19 cellular contexts compared by ENCODE assay signal in the genomic region with DNA sequence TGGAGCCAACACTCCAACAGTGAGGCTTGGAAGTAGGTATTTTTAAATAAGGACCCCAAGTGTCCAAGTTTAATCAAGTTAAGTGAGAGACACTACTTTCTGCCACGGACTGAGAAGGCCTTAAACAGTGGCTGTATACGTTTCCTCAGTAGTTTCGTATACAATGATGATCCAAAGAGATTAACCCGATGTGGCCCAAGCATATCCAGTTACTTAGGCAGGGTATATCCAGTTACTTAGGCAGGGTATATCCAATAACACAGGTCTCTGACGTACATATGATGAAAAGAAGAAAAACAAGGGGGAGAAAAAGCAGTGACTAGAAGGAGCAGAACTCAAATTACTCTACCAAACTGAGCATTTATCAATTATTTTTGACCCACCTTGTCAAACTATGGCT.
A peak's percentile ranks its signal among the peaks of the same experiment; 100 is the strongest.
DNase-seq lines count a peak whose midpoint lies in the region; ATAC-seq and TF ChIP-seq lines count a peak whose summit lies in the region.
"Had no signal": no experiment of that assay in that cellular context is flagged by ENCODE, and none has a peak within 500 bp of the region (broad histone marks: within the 10 kb centered on the region; RNA-seq: fewer than 3 reads in every experiment).

No MANE protein-coding gene starts in this region.

- peaks cover 60% of the 10 kb centered on the region for H3K4me1 Mint-ChIP-seq in activated CD8-positive, alpha-beta T cell treated with anti-CD3 and anti-CD28 coated beads for 36 hours (ENCODE audit: low read depth)
- peaks cover 30% of the 10 kb centered on the region for H3K4me1 Mint-ChIP-seq in activated CD8-positive, alpha-beta T cell treated with anti-CD3 and anti-CD28 coated beads, Interleukin-2, amount 10 ng/mL, durations not matched to agents 7 days and 5 days (ENCODE audit: low read depth)

- H3K36me3 ChIP-seq in SK-N-SH (replicated peaks in 1 of 2; ENCODE audit: control insufficient read depth in 1 of 2, insufficient read depth in 2 of 2, low read length in 1 of 2): peaks cover 12 to 38% of the 10 kb centered on the region in 2 experiments
- peaks cover 39% of the 10 kb centered on the region for H3K36me3 ChIP-seq in skeletal muscle satellite cell (ENCODE audit: insufficient read depth, low read length)
- H3K36me3 ChIP-seq in thyroid gland: peaks cover 0 to 8% of the 10 kb centered on the region in 2 donors
- H3K36me3 ChIP-seq: WERI-Rb-1 had no signal

- H3K27ac ChIP-seq in SK-N-SH (ENCODE audit: low read depth in 2 of 2, low read length in 1 of 2) (peak overlapping the region in 1 of 2 experiments; percentile 85; a peak in 2 of 4 replicates), foreskin keratinocyte (peak overlapping the region; percentile 2), thyroid gland (no peak overlapping the region)
- H3K27ac ChIP-seq: BLaER1, WERI-Rb-1 had no signal

- peaks cover 92% of the 10 kb centered on the region for H3K79me2 ChIP-seq in SK-N-SH (ENCODE audit: insufficient read depth)

- H3K4me1 ChIP-seq in SK-N-SH (ENCODE audit: control insufficient read depth in 1 of 2, insufficient read depth in 2 of 2, low read depth in 1 of 2, low read length in 1 of 2): peaks cover 0 to 29% of the 10 kb centered on the region in 2 experiments; a peak in 3 of 4 replicates
- peaks cover 22% of the 10 kb centered on the region for H3K4me1 ChIP-seq in foreskin keratinocyte
- peaks cover 69% of the 10 kb centered on the region for H3K4me1 ChIP-seq in skeletal muscle satellite cell (ENCODE audit: control insufficient read depth, insufficient read depth, low read length)
- peaks cover 0 to 12% of the 10 kb centered on the region in 2 donors for H3K4me1 ChIP-seq in thyroid gland
- H3K4me1 ChIP-seq: BLaER1 had no signal

- no peak overlapping the region for H2AFZ ChIP-seq in SK-N-SH (ENCODE audit: low read depth)

- no peaks in the 10 kb centered on the region for H3K9me3 Mint-ChIP-seq in activated CD8-positive, alpha-beta T cell treated with anti-CD3 and anti-CD28 coated beads for 36 hours
- no peaks in the 10 kb centered on the region for H3K9me3 Mint-ChIP-seq in activated CD8-positive, alpha-beta T cell treated with anti-CD3 and anti-CD28 coated beads, Interleukin-2, amount 10 ng/mL, durations not matched to agents 7 days and 5 days (ENCODE audit: insufficient read depth)

- peak overlapping the region; percentile 47 for H3K27ac Mint-ChIP-seq in activated CD8-positive, alpha-beta T cell treated with anti-CD3 and anti-CD28 coated beads for 36 hours
- H3K27ac Mint-ChIP-seq in activated CD8-positive, alpha-beta T cell treated with anti-CD3 and anti-CD28 coated beads, Interleukin-2, amount 10 ng/mL, durations not matched to agents 7 days and 5 days: no peak overlapping the region

- H3K27me3 Mint-ChIP-seq in activated CD8-positive, alpha-beta T cell treated with anti-CD3 and anti-CD28 coated beads for 36 hours: no peaks in the 10 kb centered on the region
- no peaks in the 10 kb centered on the region for H3K27me3 Mint-ChIP-seq in activated CD8-positive, alpha-beta T cell treated with anti-CD3 and anti-CD28 coated beads, Interleukin-2, amount 10 ng/mL, durations not matched to agents 7 days and 5 days (ENCODE audit: low read depth)
- H3K27me3 Mint-ChIP-seq: activated CD4-positive, alpha-beta memory T cell treated with anti-CD3 and anti-CD28 coated beads for 36 hours had no signal

- 85% methylated on average over 5 of the region's 5 CpGs for WGBS in SK-N-SH (ENCODE audit: low lambda C conversion rate)
- 90 to 93% methylated on average over 5 of the region's 5 CpGs for WGBS in thyroid gland, 2 donors

- no peak for DNase-seq in activated CD8-positive, alpha-beta T cell treated with anti-CD3 and anti-CD28 coated beads for 36 hours
- no peak for DNase-seq in activated CD8-positive, alpha-beta T cell treated with anti-CD3 and anti-CD28 coated beads, Interleukin-2, amount 10 ng/mL, durations not matched to agents 7 days and 5 days
- DNase-seq in SK-N-SH (no peak), foreskin keratinocyte (no peak), thyroid gland (no peak), GM13977 (ENCODE audit: low spot score) (no peak), HuH-7.5 (ENCODE audit: low spot score) (no peak)
- DNase-seq: activated CD4-positive, alpha-beta memory T cell treated with anti-CD3 and anti-CD28 coated beads for 36 hours; DMS 273 treated with DMSO at 0.1 percent for 48 hours; GDM1; head of caudate nucleus; NCI-H1092 treated with DMSO at 0.1 percent for 48 hours; NCI-H2081; NCI-H526 treated with DMSO at 0.1 percent for 48 hours; OCI-M1; Right ventricle myocardium superior; WERI-Rb-1 had no signal

- H3F3A ChIP-seq in SK-N-SH (replicated peaks; ENCODE audit: insufficient read depth): peaks cover 58% of the 10 kb centered on the region

- H3K36me3 Mint-ChIP-seq in activated CD8-positive, alpha-beta T cell treated with anti-CD3 and anti-CD28 coated beads for 36 hours (ENCODE audit: low read depth): peaks cover 80% of the 10 kb centered on the region
- H3K36me3 Mint-ChIP-seq in activated CD8-positive, alpha-beta T cell treated with anti-CD3 and anti-CD28 coated beads, Interleukin-2, amount 10 ng/mL, durations not matched to agents 7 days and 5 days (ENCODE audit: low read depth): peaks cover 84% of the 10 kb centered on the region

- POLR2A ChIA-PET in activated CD8-positive, alpha-beta T cell treated with anti-CD3 and anti-CD28 coated beads for 36 hours (lab: Charles Lee): no interaction called here
- POLR2A ChIA-PET in activated CD8-positive, alpha-beta T cell treated with anti-CD3 and anti-CD28 coated beads, Interleukin-2, amount 10 ng/mL, durations not matched to agents 7 days and 5 days (lab: Charles Lee): no interaction called here
- POLR2A ChIA-PET in SK-N-SH (lab: Yijun Ruan, JAX): no interaction called here

- no peaks in the 10 kb centered on the region for H3K9me3 ChIP-seq in SK-N-SH
- H3K9me3 ChIP-seq in skeletal muscle satellite cell (replicated peaks; ENCODE audit: low read length): no peaks in the 10 kb centered on the region
- H3K9me3 ChIP-seq in thyroid gland: no peaks in the 10 kb centered on the region

- H3K4me3 Mint-ChIP-seq in activated CD8-positive, alpha-beta T cell treated with anti-CD3 and anti-CD28 coated beads for 36 hours: no peak overlapping the region
- no peak overlapping the region for H3K4me3 Mint-ChIP-seq in activated CD8-positive, alpha-beta T cell treated with anti-CD3 and anti-CD28 coated beads, Interleukin-2, amount 10 ng/mL, durations not matched to agents 7 days and 5 days
- H3K4me3 Mint-ChIP-seq: activated CD4-positive, alpha-beta memory T cell treated with anti-CD3 and anti-CD28 coated beads for 36 hours had no signal

- no peak overlapping the region for H3K4me3 ChIP-seq in SK-N-SH (ENCODE audit: low read depth in 2 of 2, low read length in 1 of 2)
- no peak overlapping the region for H3K4me3 ChIP-seq in skeletal muscle satellite cell (ENCODE audit: low read length)
- H3K4me3 ChIP-seq in thyroid gland (replicated peaks in 1 of 3): no peak overlapping the region
- H3K4me3 ChIP-seq: BLaER1 had no signal

- H4K20me1 ChIP-seq in SK-N-SH (ENCODE audit: insufficient read depth): no peaks in the 10 kb centered on the region
- H4K20me1 ChIP-seq: BLaER1 had no signal

- H3K9me2 ChIP-seq in SK-N-SH: no peaks in the 10 kb centered on the region

- H3K9ac ChIP-seq in SK-N-SH: no peak overlapping the region
- no peak overlapping the region for H3K9ac ChIP-seq in skeletal muscle satellite cell (ENCODE audit: low read depth, low read length)
- H3K9ac ChIP-seq: BLaER1 had no signal

- CTCF ChIA-PET in activated CD8-positive, alpha-beta T cell treated with anti-CD3 and anti-CD28 coated beads for 36 hours (lab: Charles Lee): no interaction called here
- CTCF ChIA-PET in activated CD8-positive, alpha-beta T cell treated with anti-CD3 and anti-CD28 coated beads, Interleukin-2, amount 10 ng/mL, durations not matched to agents 7 days and 5 days (lab: Charles Lee): no interaction called here
- CTCF ChIA-PET in SK-N-SH (lab: Yijun Ruan, JAX): no interaction called here

- no peak for TF ChIP-seq EP300 in SK-N-SH (IDR thresholded peaks at IDR 0.05; ENCODE audit: borderline replicate concordance in 1 of 2, low read depth in 1 of 2, low read length in 1 of 2)

- intact Hi-C loops in activated CD8-positive, alpha-beta T cell treated with anti-CD3 and anti-CD28 coated beads for 36 hours (cut with micrococcal nuclease): no loop called here
- intact Hi-C loops in thyroid gland (cut with DNase I): no loop called here

- TF ChIP-seq POLR2A in thyroid gland (IDR thresholded peaks at IDR 0.05): no peak

- no peak for TF ChIP-seq RAD21 in SK-N-SH (IDR thresholded peaks at IDR 0.05; ENCODE audit: low read length)

- no peak for ATAC-seq in activated CD8-positive, alpha-beta T cell treated with anti-CD3 and anti-CD28 coated beads for 36 hours
- no peak for ATAC-seq in activated CD8-positive, alpha-beta T cell treated with anti-CD3 and anti-CD28 coated beads, Interleukin-2, amount 10 ng/mL, durations not matched to agents 7 days and 5 days
- ATAC-seq in foreskin keratinocyte: no peak

- H3K4me2 ChIP-seq in SK-N-SH: 0 out of 2 replicates have a peak overlapping the region, but pooled peaks have one; percentile 23
- peak overlapping the region; percentile 12 for H3K4me2 ChIP-seq in skeletal muscle satellite cell (ENCODE audit: low read length)
- H3K4me2 ChIP-seq: BLaER1 had no signal

- in situ Hi-C loops in GM13977 (cut with MboI; ENCODE audit: low pct_unique_long_range_greater_than_20kb, low sequenced_read_pairs, unreplicated experiment): no loop called here

- TF ChIP-seq CTCF in activated CD8-positive, alpha-beta T cell treated with anti-CD3 and anti-CD28 coated beads for 36 hours (IDR thresholded peaks at IDR 0.05): no peak
- TF ChIP-seq CTCF in SK-N-SH (IDR thresholded peaks at IDR 0.05) (no peak), foreskin keratinocyte (conservative IDR thresholded peaks at IDR 0.05) (no peak), thyroid gland (IDR thresholded peaks at IDR 0.05) (no peak), GM13977 (IDR thresholded peaks at IDR 0.05; ENCODE audit: extremely low read depth, insufficient read depth, missing control alignments) (no peak)

- H3K27me3 ChIP-seq in SK-N-SH (ENCODE audit: insufficient read depth) (no peaks in the 10 kb centered on the region), foreskin keratinocyte (no peaks in the 10 kb centered on the region), skeletal muscle satellite cell (ENCODE audit: control insufficient read depth, insufficient read depth, low read length) (no peaks in the 10 kb centered on the region), thyroid gland (no peaks in the 10 kb centered on the region)
- H3K27me3 ChIP-seq: BLaER1 had no signal

TF ChIP-seq in SK-N-SH, 30 proteins besides CTCF, POLR2A, EP300 and RAD21 (continues in another document):
- TF ChIP-seq TEAD4 (IDR thresholded peaks at IDR 0.05; ENCODE audit: borderline replicate concordance, insufficient read depth): no peak
- TF ChIP-seq, protein P1, sequence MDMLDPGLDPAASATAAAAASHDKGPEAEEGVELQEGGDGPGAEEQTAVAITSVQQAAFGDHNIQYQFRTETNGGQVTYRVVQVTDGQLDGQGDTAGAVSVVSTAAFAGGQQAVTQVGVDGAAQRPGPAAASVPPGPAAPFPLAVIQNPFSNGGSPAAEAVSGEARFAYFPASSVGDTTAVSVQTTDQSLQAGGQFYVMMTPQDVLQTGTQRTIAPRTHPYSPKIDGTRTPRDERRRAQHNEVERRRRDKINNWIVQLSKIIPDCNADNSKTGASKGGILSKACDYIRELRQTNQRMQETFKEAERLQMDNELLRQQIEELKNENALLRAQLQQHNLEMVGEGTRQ (IDR thresholded peaks at IDR 0.05; ENCODE audit: borderline replicate concordance, low read depth, low read length): no peak
